Comparison of ENCODE assay signal across 8 cellular contexts in genomic region chr9:83219154-83219923, GRCh38.
A peak's percentile ranks its signal among the peaks of the same experiment; 100 is the strongest.
DNase-seq lines count a peak whose midpoint lies in the region; ATAC-seq and TF ChIP-seq lines count a peak whose summit lies in the region.

No MANE protein-coding gene starts in this region.

- no peaks in the 10 kb centered on the region for H3K36me3 ChIP-seq in Panc1 (ENCODE audit: control insufficient read depth, insufficient read depth, low read length)

- intact Hi-C loops in Panc1 (cut with micrococcal nuclease; ENCODE audit: unreplicated experiment) = loop anchor here (5.0 to 10.0 kb wide), 2 partner anchors 325 to 378 kb away; no protein-coding TSS in a partner anchor

- TF ChIP-seq EP300 in Ishikawa (IDR thresholded peaks at IDR 0.05; ENCODE audit: borderline replicate concordance) = no peak

- no peaks in the 10 kb centered on the region for H3K27me3 ChIP-seq in Panc1 (ENCODE audit: control insufficient read depth, insufficient read depth, low read length)

- no peaks in the 10 kb centered on the region for H3K4me1 ChIP-seq in Panc1 (ENCODE audit: control insufficient read depth, insufficient read depth, low read length)

- BruUV-seq in Panc1 (replicated peaks; lab: Mats Ljungman, UMichigan) = no TSS peak

- ATAC-seq in Panc1 (peak; percentile 96), GM21737 (IDR thresholded peaks at IDR 0.05; ENCODE audit: unreplicated experiment) (no peak)

- 0 out of 2 replicates have a peak, but pooled peaks have one; percentile 11 for TF ChIP-seq RAD21 in Ishikawa (IDR thresholded peaks at IDR 0.05; ENCODE audit: low read depth)

- peak overlapping the region; percentile 68 for H3K27ac ChIP-seq in Panc1 (ENCODE audit: low read length)
- peak overlapping the region in 16 of 21 experiments; percentile 4 to 83 (median 58) for H3K27ac ChIP-seq in skin epidermis

- in situ Hi-C loops in GM13977 (cut with MboI; ENCODE audit: low pct_unique_long_range_greater_than_20kb, low sequenced_read_pairs, unreplicated experiment) (no loop called here), Panc1 (cut with HindIII; ENCODE audit: low pct_unique_long_range_greater_than_20kb, low sequenced_read_pairs) (no loop called here)

- H3K9me3 ChIP-seq in Panc1 (ENCODE audit: control insufficient read depth, insufficient read depth, low read depth, low read length) = no peaks in the 10 kb centered on the region

- H3K4me3 ChIP-seq in AG09309 (ENCODE audit: control insufficient read depth, low read depth, low read length) (peak overlapping the region; percentile 51), Panc1 (ENCODE audit: low read depth in 2 of 2, low read length in 2 of 2) (peak overlapping the region; percentile 70 to 73), skin epidermis (peak overlapping the region; percentile 26 to 59 (median 47))

- DNase-seq in AG09309 (ENCODE audit: low read depth) (no peak), GM13977 (ENCODE audit: low spot score) (peak; percentile 38), Panc1 (ENCODE audit: low read depth, low spot score) (peak; percentile 28), dermis microvascular lymphatic vessel endothelial cell (ENCODE audit: low read depth in 2 of 2) (peak; percentile 52 to 85), kidney tubule cell (ENCODE audit: low spot score) (peak; percentile 96)

- TF ChIP-seq CTCF in AG09309 (IDR thresholded peaks at IDR 0.05; ENCODE audit: control insufficient read depth, insufficient read depth, low read depth, low read length, missing control alignments) = peak; percentile 38
- peak; percentile 42 for TF ChIP-seq CTCF in GM13977 (IDR thresholded peaks at IDR 0.05; ENCODE audit: extremely low read depth, insufficient read depth, missing control alignments)
- peak; percentile 85 for TF ChIP-seq CTCF in Panc1 (IDR thresholded peaks at IDR 0.05)

- CTCF ChIA-PET in Panc1 (lab: Charles Lee) = interaction anchor here (0.6 to 1.8 kb wide), 6 partner anchors 12 to 405 kb away, joined by 3 to 9 read pairs (median 5); no protein-coding TSS in a partner anchor

- POLR2A ChIA-PET in Panc1 (lab: Charles Lee) = interaction anchor here (1.0 kb wide), 1 partner anchor 410 kb away, joined by 3 read pairs; no protein-coding TSS in a partner anchor

TF ChIP-seq in Ishikawa, 13 proteins besides CTCF, POLR2A, EP300 and RAD21:
- TF ChIP-seq TCF12 (IDR thresholded peaks at IDR 0.05; ENCODE audit: low read depth) = no peak
- no peak for TF ChIP-seq EGR1 (IDR thresholded peaks at IDR 0.05)
- no peak for TF ChIP-seq ZBTB7A (IDR thresholded peaks at IDR 0.05; ENCODE audit: low read depth)
- TF ChIP-seq YY1 (IDR thresholded peaks at IDR 0.05; ENCODE audit: low read depth) = no peak
- no peak for TF ChIP-seq FOXM1 (IDR thresholded peaks at IDR 0.05; ENCODE audit: borderline replicate concordance, low read depth)
- TF ChIP-seq REST (IDR thresholded peaks at IDR 0.05; ENCODE audit: low read depth) = no peak
- no peak for TF ChIP-seq CREB1 (IDR thresholded peaks at IDR 0.05; ENCODE audit: low read depth)
- TF ChIP-seq TEAD4 (IDR thresholded peaks at IDR 0.05) = no peak
- no peak for TF ChIP-seq MAX (IDR thresholded peaks at IDR 0.05)
- no peak for TF ChIP-seq TAF1 (IDR thresholded peaks at IDR 0.05; ENCODE audit: low read depth)
- TF ChIP-seq, protein P1, sequence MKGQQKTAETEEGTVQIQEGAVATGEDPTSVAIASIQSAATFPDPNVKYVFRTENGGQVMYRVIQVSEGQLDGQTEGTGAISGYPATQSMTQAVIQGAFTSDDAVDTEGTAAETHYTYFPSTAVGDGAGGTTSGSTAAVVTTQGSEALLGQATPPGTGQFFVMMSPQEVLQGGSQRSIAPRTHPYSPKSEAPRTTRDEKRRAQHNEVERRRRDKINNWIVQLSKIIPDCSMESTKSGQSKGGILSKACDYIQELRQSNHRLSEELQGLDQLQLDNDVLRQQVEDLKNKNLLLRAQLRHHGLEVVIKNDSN (IDR thresholded peaks at IDR 0.05) = no peak
- no peak for TF ChIP-seq NFIC (IDR thresholded peaks at IDR 0.05)
- no peak for TF ChIP-seq CEBPB (IDR thresholded peaks at IDR 0.05)
